18 cellular contexts compared by ENCODE assay signal in the genomic region with DNA sequence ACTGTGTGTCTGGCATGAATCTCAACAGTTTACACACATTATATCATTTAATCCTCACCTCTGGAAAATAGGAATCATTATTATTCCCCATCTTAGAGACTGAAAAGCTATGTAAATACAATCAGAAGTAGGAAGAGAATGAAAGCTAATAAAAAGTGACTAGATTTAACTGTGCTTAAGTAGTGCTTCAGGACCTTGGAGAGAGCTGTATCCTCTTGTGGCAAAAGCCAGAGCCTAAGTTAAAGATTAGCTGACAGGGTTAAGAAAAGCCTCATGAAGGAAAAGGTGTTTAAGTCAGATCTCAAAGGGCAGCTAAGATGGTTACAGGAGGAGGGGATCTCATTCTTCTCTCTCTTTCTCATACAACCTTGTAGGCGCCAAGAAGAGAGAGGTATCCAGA.
A peak's percentile ranks its signal among the peaks of the same experiment; 100 is the strongest.
DNase-seq lines count a peak whose midpoint lies in the region; ATAC-seq and TF ChIP-seq lines count a peak whose summit lies in the region.
"Had no signal": no experiment of that assay in that cellular context is flagged by ENCODE, and none has a peak within 500 bp of the region (broad histone marks: within the 10 kb centered on the region; RNA-seq: fewer than 3 reads in every experiment).

No MANE protein-coding gene starts in this region.

- RAD21 ChIA-PET in HCT116 (lab: Charles Lee; ENCODE audit: low non-redundant PET in 1 of 2, low total read pairs in 2 of 2, uncharacterized antibody in 2 of 2, unreplicated experiment in 2 of 2): no interaction called here

- no peaks in the 10 kb centered on the region for H3K9me3 ChIP-seq in HCT116 (ENCODE audit: control insufficient read depth in 1 of 2, insufficient read depth in 1 of 2, low read depth in 1 of 2, low read length in 2 of 2)
- H3K9me3 ChIP-seq: BLaER1, SJSA1, testis had no signal

- DNase-seq in HCT116 (ENCODE audit: low read depth, low spot score): no peak
- peak; percentile 17 for DNase-seq in NCI-H460 (ENCODE audit: extremely low read depth, low read depth)
- peak; percentile 35 for DNase-seq in dermis blood vessel endothelial cell
- DNase-seq in mesendoderm: peak; percentile 31
- DNase-seq in mesenteric fat pad (ENCODE audit: low spot score): no peak
- DNase-seq in endothelial cell (ENCODE audit: low spot score): no peak
- DNase-seq: activated CD4-positive, CD25-positive, alpha-beta regulatory T cell; activated CD8-positive, alpha-beta memory T cell treated with anti-CD3 and anti-CD28 coated beads, Interleukin-2, amount 10 ng/mL, durations not matched to agents 7 days and 5 days; activated naive CD4-positive, alpha-beta T cell; KBM-7; naive B cell; NCI-H187; NCI-H82; stimulated activated CD4-positive, alpha-beta T cell treated with anti-CD3 and anti-CD28 coated beads, Interleukin-1b, Interleukin-23, amount 100 ng/mL, for 48 hours; testis had no signal

- no peaks in the 10 kb centered on the region for H4K20me1 ChIP-seq in HCT116 (ENCODE audit: insufficient read depth)
- H4K20me1 ChIP-seq: BLaER1 had no signal

- H3K56ac ChIP-seq in mesendoderm (ENCODE audit: low read length): no peak overlapping the region

- no peaks in the 10 kb centered on the region for H3K9me3 Mint-ChIP-seq in endothelial cell (ENCODE audit: unreplicated experiment)

- H3K4me1 ChIP-seq in HCT116 (ENCODE audit: control insufficient read depth in 1 of 2, insufficient read depth in 2 of 2, low read length in 2 of 2): no peaks in the 10 kb centered on the region
- H3K4me1 ChIP-seq in mesendoderm (ENCODE audit: control insufficient read depth, low read depth, low read length): no peaks in the 10 kb centered on the region
- H3K4me1 ChIP-seq: BLaER1, SJSA1, testis had no signal

- no peaks in the 10 kb centered on the region for H3K79me1 ChIP-seq in mesendoderm (ENCODE audit: low read length)

- H4K5ac ChIP-seq in mesendoderm (ENCODE audit: low read length): no peak overlapping the region

- H3K4me2 ChIP-seq in HCT116 (ENCODE audit: low read length) (no peak overlapping the region), mesendoderm (ENCODE audit: low read length) (no peak overlapping the region)
- H3K4me2 ChIP-seq: BLaER1 had no signal

- no TSS peak for BruUV-seq in HCT116 (replicated peaks; lab: Mats Ljungman, UMichigan)

- H2BK5ac ChIP-seq in mesendoderm (ENCODE audit: low read length): no peak overlapping the region

- H3K4ac ChIP-seq in mesendoderm (ENCODE audit: low read depth, low read length): no peak overlapping the region

- no peak overlapping the region for H3K9ac ChIP-seq in HCT116 (ENCODE audit: low read length)
- H3K9ac ChIP-seq in mesendoderm (ENCODE audit: low read length): no peak overlapping the region
- H3K9ac ChIP-seq: BLaER1 had no signal

- no peak overlapping the region for H3K27ac ChIP-seq in HCT116 (ENCODE audit: low read depth, low read length)
- H3K27ac ChIP-seq in mesendoderm (ENCODE audit: low read depth, low read length): no peak overlapping the region
- H3K27ac ChIP-seq: BLaER1, SJSA1, testis had no signal

- ATAC-seq in HCT116 (no peak), GM19328 (IDR thresholded peaks at IDR 0.05; ENCODE audit: unreplicated experiment) (no peak)
- ATAC-seq: activated CD8-positive, alpha-beta memory T cell treated with anti-CD3 and anti-CD28 coated beads, Interleukin-2, amount 10 ng/mL, durations not matched to agents 7 days and 5 days had no signal

- no peak overlapping the region for H3K4me3 Mint-ChIP-seq in endothelial cell (ENCODE audit: unreplicated experiment)
- H3K4me3 Mint-ChIP-seq: activated CD8-positive, alpha-beta memory T cell treated with anti-CD3 and anti-CD28 coated beads, Interleukin-2, amount 10 ng/mL, durations not matched to agents 7 days and 5 days; naive B cell had no signal

- no peak overlapping the region for H2AFZ ChIP-seq in HCT116 (ENCODE audit: low read depth, low read length, poor library complexity, severe bottlenecking)

- H4K8ac ChIP-seq in mesendoderm (ENCODE audit: low read depth, low read length): no peak overlapping the region

- H2BK120ac ChIP-seq in mesendoderm (ENCODE audit: low read depth, low read length): no peak overlapping the region

- CTCF ChIA-PET in HCT116 (lab: Charles Lee): no interaction called here

- no peak overlapping the region for H3K18ac ChIP-seq in mesendoderm (ENCODE audit: low read length)

- H3K4me1 Mint-ChIP-seq in endothelial cell (ENCODE audit: unreplicated experiment): peaks cover 18% of the 10 kb centered on the region
- H3K4me1 Mint-ChIP-seq: activated CD8-positive, alpha-beta memory T cell treated with anti-CD3 and anti-CD28 coated beads, Interleukin-2, amount 10 ng/mL, durations not matched to agents 7 days and 5 days; naive B cell had no signal

- no peak overlapping the region for H3K27ac Mint-ChIP-seq in endothelial cell (ENCODE audit: unreplicated experiment)
- H3K27ac Mint-ChIP-seq: activated CD8-positive, alpha-beta memory T cell treated with anti-CD3 and anti-CD28 coated beads, Interleukin-2, amount 10 ng/mL, durations not matched to agents 7 days and 5 days; naive B cell had no signal

- TF ChIP-seq CTCF in HCT116 (IDR thresholded peaks at IDR 0.05 in 2 of 3, conservative IDR thresholded peaks at IDR 0.05 in 1 of 3; ENCODE audit: borderline replicate concordance in 1 of 3, insufficient read depth in 1 of 3, low read depth in 2 of 3, low read length in 2 of 3) (no peak), endothelial cell (IDR thresholded peaks at IDR 0.05; ENCODE audit: unreplicated experiment) (no peak)

- POLR2A ChIA-PET in HCT116 (lab: Charles Lee): no interaction called here

- TF ChIP-seq RAD21 in HCT116 (IDR thresholded peaks at IDR 0.05; ENCODE audit: low read depth): no peak

- no peak for TF ChIP-seq POLR2A in HCT116 (IDR thresholded peaks at IDR 0.05; ENCODE audit: borderline replicate concordance, extremely low read depth, insufficient read depth, insufficient read length)

- H3K36me3 Mint-ChIP-seq in endothelial cell (ENCODE audit: low read depth, unreplicated experiment): peaks cover 8% of the 10 kb centered on the region
- H3K36me3 Mint-ChIP-seq: activated CD8-positive, alpha-beta memory T cell treated with anti-CD3 and anti-CD28 coated beads, Interleukin-2, amount 10 ng/mL, durations not matched to agents 7 days and 5 days; naive B cell had no signal

- H3K4me3 ChIP-seq in HCT116 (replicated peaks in 1 of 2; ENCODE audit: low read depth in 1 of 2, low read length in 2 of 2) (no peak overlapping the region), mesendoderm (ENCODE audit: low read length) (no peak overlapping the region)
- H3K4me3 ChIP-seq: BLaER1, SJSA1, testis had no signal

- no peaks in the 10 kb centered on the region for H3K9me2 ChIP-seq in HCT116 (ENCODE audit: insufficient read depth)

- H3K27me3 ChIP-seq in HCT116 (ENCODE audit: insufficient read depth, low read length) (peaks cover 34% of the 10 kb centered on the region), mesendoderm (ENCODE audit: insufficient read depth, low read length, poor library complexity) (no peaks in the 10 kb centered on the region)
- H3K27me3 ChIP-seq: BLaER1, SJSA1, testis had no signal

- H2AK5ac ChIP-seq in mesendoderm (ENCODE audit: low read length): no peak overlapping the region

- H3K79me2 ChIP-seq in HCT116 (ENCODE audit: insufficient read depth, low read length): no peaks in the 10 kb centered on the region
- H3K79me2 ChIP-seq in mesendoderm (ENCODE audit: control insufficient read depth, insufficient read depth, low read length): no peaks in the 10 kb centered on the region

- H3K36me3 ChIP-seq in HCT116 (ENCODE audit: control insufficient read depth in 1 of 2, insufficient read depth in 2 of 2, low read length in 2 of 2): no peaks in the 10 kb centered on the region
- no peaks in the 10 kb centered on the region for H3K36me3 ChIP-seq in mesendoderm (ENCODE audit: control insufficient read depth, insufficient read depth, low read length)
- H3K36me3 ChIP-seq: BLaER1, SJSA1 had no signal

- intact Hi-C loops in HCT116 (cut with micrococcal nuclease): no loop called here

- no peak overlapping the region for H2BK15ac ChIP-seq in mesendoderm (replicated peaks; ENCODE audit: low read depth)

- H3K27me3 Mint-ChIP-seq in endothelial cell (ENCODE audit: unreplicated experiment): no peaks in the 10 kb centered on the region
- H3K27me3 Mint-ChIP-seq: activated CD8-positive, alpha-beta memory T cell treated with anti-CD3 and anti-CD28 coated beads, Interleukin-2, amount 10 ng/mL, durations not matched to agents 7 days and 5 days had no signal

- H3K23ac ChIP-seq in mesendoderm (ENCODE audit: low read length): no peak overlapping the region

- no CpG with 5 or more reads among the region's 1 CpG for WGBS in mesendoderm (ENCODE audit: extremely low coverage, insufficient coverage, low lambda C conversion rate)

TF ChIP-seq in HCT116, 20 proteins besides CTCF, POLR2A, EP300 and RAD21 (continues in another document):
- TF ChIP-seq, protein P1, sequence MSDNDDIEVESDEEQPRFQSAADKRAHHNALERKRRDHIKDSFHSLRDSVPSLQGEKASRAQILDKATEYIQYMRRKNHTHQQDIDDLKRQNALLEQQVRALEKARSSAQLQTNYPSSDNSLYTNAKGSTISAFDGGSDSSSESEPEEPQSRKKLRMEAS (IDR thresholded peaks at IDR 0.05): no peak
- TF ChIP-seq JUND (IDR thresholded peaks at IDR 0.05): no peak
- TF ChIP-seq, protein P2, sequence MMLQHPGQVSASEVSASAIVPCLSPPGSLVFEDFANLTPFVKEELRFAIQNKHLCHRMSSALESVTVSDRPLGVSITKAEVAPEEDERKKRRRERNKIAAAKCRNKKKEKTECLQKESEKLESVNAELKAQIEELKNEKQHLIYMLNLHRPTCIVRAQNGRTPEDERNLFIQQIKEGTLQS (IDR thresholded peaks at IDR 0.05): no peak

Comparison
In these comparisons a context has a peak if more than half of its experiments do, and no peak if none do; other contexts are left out.
1. DNase-seq: peak in NCI-H460 (single experiment), dermis blood vessel endothelial cell (single experiment) and mesendoderm (single experiment); none in HCT116 (single experiment), mesenteric fat pad (single experiment) and endothelial cell (single experiment).